1 cellular context compared by ENCODE assay signal in the genomic region with DNA sequence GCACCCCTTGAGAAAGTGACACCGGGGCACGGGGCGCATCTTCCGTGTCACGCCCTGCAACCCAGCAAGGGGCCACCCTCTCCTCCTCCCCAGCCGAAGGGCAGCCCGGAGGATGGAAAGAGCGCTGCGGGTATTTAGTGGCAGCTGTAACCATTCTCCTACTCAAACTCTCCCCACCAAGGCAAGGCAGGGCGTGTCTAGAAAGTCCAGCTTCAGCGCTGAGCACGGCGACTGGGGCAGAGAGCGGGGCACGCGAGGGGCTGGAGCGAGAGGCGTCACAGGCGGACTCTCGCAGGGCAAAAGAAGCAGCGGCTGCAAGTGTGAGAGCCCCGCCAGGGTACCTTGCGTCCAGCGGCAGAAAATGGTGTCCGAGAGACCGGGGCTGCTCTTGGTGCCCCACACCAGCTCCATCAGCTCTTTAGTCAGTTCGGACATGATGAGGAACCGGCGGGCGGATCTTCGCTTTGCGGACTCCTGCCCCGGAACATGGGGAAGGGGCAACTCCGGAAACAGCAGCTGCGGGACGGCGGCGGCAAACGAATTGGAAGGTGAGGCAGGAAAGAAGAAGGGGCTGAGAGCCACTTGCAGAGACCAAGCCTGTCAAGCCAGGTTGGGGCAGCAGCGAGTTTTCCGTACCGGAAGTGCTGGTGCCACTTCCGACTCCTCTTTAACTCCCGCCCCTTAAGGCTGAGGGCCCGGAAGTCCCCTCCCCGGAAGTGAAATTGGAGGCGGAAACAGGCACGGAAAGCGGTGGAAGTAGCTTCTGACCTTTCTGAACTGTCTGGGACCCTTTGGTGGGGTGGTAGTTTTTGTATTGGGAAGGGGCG.
A peak's percentile ranks its signal among the peaks of the same experiment; 100 is the strongest.
TF ChIP-seq lines count a peak whose summit lies in the region.

TSS of gene MINDY3 (minus strand) at position 643 of the 827 bp plus-strand sequence. CDS start at position 435, 208 bp downstream.

TF ChIP-seq in K562, 482 proteins besides CTCF, POLR2A, EP300 and RAD21 (continued from another document and continues in another):
- TF ChIP-seq ZNF639 (CRISPR knock-in tag; conservative IDR thresholded peaks at IDR 0.05 in 1 of 2, IDR thresholded peaks at IDR 0.05 in 1 of 2): 0 out of 4 replicates have a peak, but pooled peaks of 1 of the 2 experiments have one; percentile 46
- TF ChIP-seq SMAD4 (CRISPR knock-in tag; conservative IDR thresholded peaks at IDR 0.05): no peak
- TF ChIP-seq XRCC5 (IDR thresholded peaks at IDR 0.05; ENCODE audit: low read depth, low read length): 0 out of 2 replicates have a peak, but pooled peaks have one; percentile 22
- no peak for TF ChIP-seq ERF (CRISPR knock-in tag; IDR thresholded peaks at IDR 0.05)
- TF ChIP-seq JUNB (CRISPR knock-in tag; conservative IDR thresholded peaks at IDR 0.05): no peak
- TF ChIP-seq ID3 (CRISPR knock-in tag; IDR thresholded peaks at IDR 0.05): no peak
- no peak for TF ChIP-seq ID3 (tag; IDR thresholded peaks at IDR 0.05)
- TF ChIP-seq, protein P1, sequence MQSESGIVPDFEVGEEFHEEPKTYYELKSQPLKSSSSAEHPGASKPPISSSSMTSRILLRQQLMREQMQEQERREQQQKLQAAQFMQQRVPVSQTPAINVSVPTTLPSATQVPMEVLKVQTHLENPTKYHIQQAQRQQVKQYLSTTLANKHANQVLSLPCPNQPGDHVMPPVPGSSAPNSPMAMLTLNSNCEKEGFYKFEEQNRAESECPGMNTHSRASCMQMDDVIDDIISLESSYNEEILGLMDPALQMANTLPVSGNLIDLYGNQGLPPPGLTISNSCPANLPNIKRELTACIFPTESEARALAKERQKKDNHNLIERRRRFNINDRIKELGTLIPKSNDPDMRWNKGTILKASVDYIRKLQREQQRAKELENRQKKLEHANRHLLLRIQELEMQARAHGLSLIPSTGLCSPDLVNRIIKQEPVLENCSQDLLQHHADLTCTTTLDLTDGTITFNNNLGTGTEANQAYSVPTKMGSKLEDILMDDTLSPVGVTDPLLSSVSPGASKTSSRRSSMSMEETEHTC (IDR thresholded peaks at IDR 0.05): no peak
- TF ChIP-seq ZBTB11 (CRISPR knock-in tag; IDR thresholded peaks at IDR 0.05): peak in 2 of 3 experiments; percentile 45 to 76; a peak in 3 of 6 replicates
- peak; percentile 64 for TF ChIP-seq ASH1L (IDR thresholded peaks at IDR 0.05; ENCODE audit: borderline replicate concordance, low read depth, partially characterized antibody)
- TF ChIP-seq SP1 (CRISPR knock-in tag; IDR thresholded peaks at IDR 0.05): peak; percentile 49; the same call in 1 of the 2 replicates
- TF ChIP-seq ILK (tag; IDR thresholded peaks at IDR 0.05; ENCODE audit: borderline replicate concordance, low read depth): no peak
- TF ChIP-seq PML (IDR thresholded peaks at IDR 0.05; ENCODE audit: low read length): peak; percentile 24; the same call in 1 of the 2 replicates
- 0 out of 2 replicates have a peak, but pooled peaks have one; percentile 16 for TF ChIP-seq ZBTB1 (CRISPR knock-in tag; IDR thresholded peaks at IDR 0.05; ENCODE audit: borderline replicate concordance, low read depth)
- TF ChIP-seq, protein P2, sequence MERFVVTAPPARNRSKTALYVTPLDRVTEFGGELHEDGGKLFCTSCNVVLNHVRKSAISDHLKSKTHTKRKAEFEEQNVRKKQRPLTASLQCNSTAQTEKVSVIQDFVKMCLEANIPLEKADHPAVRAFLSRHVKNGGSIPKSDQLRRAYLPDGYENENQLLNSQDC (CRISPR knock-in tag; IDR thresholded peaks at IDR 0.05): no peak
- no peak for TF ChIP-seq TEAD4 (IDR thresholded peaks at IDR 0.05; ENCODE audit: low read length)
- TF ChIP-seq TEAD4 (CRISPR knock-in tag; IDR thresholded peaks at IDR 0.05; ENCODE audit: borderline replicate concordance): no peak
- TF ChIP-seq VEZF1 (CRISPR knock-in tag; IDR thresholded peaks at IDR 0.05): peak; percentile 73
- TF ChIP-seq ZNF274 (IDR thresholded peaks at IDR 0.05; ENCODE audit: borderline replicate concordance, low read depth, low read length): no peak
- TF ChIP-seq EHMT2 (IDR thresholded peaks at IDR 0.05): peak; percentile 92
- TF ChIP-seq YY1 (IDR thresholded peaks at IDR 0.05; ENCODE audit: borderline replicate concordance in 1 of 3, control insufficient read depth in 1 of 3, extremely low read depth in 1 of 3, insufficient read depth in 3 of 3, insufficient read length in 1 of 3, insufficient replicate concordance in 2 of 3, low read depth in 1 of 3, low read length in 2 of 3): peak in 1 of 3 experiments; percentile 21
- TF ChIP-seq STAT6 (CRISPR knock-in tag; IDR thresholded peaks at IDR 0.05): no peak
- TF ChIP-seq MAZ (CRISPR knock-in tag; conservative IDR thresholded peaks at IDR 0.05 in 1 of 2, IDR thresholded peaks at IDR 0.05 in 1 of 2): peak in 1 of 2 experiments; percentile 26; a peak in 1 of 4 replicates
- peak; percentile 92; the same call in 1 of the 2 replicates for TF ChIP-seq PHF8 (IDR thresholded peaks at IDR 0.05; ENCODE audit: borderline replicate concordance, low read length)
- peak; percentile 53 for TF ChIP-seq TAF1 (IDR thresholded peaks at IDR 0.05; ENCODE audit: control insufficient read depth, extremely low read depth, insufficient read depth, low read length, severe bottlenecking)
- TF ChIP-seq, protein P3, sequence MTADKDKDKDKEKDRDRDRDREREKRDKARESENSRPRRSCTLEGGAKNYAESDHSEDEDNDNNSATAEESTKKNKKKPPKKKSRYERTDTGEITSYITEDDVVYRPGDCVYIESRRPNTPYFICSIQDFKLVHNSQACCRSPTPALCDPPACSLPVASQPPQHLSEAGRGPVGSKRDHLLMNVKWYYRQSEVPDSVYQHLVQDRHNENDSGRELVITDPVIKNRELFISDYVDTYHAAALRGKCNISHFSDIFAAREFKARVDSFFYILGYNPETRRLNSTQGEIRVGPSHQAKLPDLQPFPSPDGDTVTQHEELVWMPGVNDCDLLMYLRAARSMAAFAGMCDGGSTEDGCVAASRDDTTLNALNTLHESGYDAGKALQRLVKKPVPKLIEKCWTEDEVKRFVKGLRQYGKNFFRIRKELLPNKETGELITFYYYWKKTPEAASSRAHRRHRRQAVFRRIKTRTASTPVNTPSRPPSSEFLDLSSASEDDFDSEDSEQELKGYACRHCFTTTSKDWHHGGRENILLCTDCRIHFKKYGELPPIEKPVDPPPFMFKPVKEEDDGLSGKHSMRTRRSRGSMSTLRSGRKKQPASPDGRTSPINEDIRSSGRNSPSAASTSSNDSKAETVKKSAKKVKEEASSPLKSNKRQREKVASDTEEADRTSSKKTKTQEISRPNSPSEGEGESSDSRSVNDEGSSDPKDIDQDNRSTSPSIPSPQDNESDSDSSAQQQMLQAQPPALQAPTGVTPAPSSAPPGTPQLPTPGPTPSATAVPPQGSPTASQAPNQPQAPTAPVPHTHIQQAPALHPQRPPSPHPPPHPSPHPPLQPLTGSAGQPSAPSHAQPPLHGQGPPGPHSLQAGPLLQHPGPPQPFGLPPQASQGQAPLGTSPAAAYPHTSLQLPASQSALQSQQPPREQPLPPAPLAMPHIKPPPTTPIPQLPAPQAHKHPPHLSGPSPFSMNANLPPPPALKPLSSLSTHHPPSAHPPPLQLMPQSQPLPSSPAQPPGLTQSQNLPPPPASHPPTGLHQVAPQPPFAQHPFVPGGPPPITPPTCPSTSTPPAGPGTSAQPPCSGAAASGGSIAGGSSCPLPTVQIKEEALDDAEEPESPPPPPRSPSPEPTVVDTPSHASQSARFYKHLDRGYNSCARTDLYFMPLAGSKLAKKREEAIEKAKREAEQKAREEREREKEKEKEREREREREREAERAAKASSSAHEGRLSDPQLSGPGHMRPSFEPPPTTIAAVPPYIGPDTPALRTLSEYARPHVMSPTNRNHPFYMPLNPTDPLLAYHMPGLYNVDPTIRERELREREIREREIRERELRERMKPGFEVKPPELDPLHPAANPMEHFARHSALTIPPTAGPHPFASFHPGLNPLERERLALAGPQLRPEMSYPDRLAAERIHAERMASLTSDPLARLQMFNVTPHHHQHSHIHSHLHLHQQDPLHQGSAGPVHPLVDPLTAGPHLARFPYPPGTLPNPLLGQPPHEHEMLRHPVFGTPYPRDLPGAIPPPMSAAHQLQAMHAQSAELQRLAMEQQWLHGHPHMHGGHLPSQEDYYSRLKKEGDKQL (CRISPR knock-in tag; IDR thresholded peaks at IDR 0.05; ENCODE audit: borderline replicate concordance): no peak
- 0 out of 2 replicates have a peak, but pooled peaks have one; percentile 8 for TF ChIP-seq NR1H2 (CRISPR knock-in tag; IDR thresholded peaks at IDR 0.05)
- peak; percentile 29 for TF ChIP-seq HMGN3 (IDR thresholded peaks at IDR 0.05; ENCODE audit: borderline replicate concordance, extremely low read depth, insufficient read length, low read depth, low read length)
- no peak for TF ChIP-seq ZNF146 (CRISPR knock-in tag; IDR thresholded peaks at IDR 0.05; ENCODE audit: unreplicated experiment)
- TF ChIP-seq ETV6 (IDR thresholded peaks at IDR 0.05; ENCODE audit: borderline replicate concordance in 1 of 2, low read depth in 2 of 2, low read length in 1 of 2): peak; percentile 97 to 98
- TF ChIP-seq ETV6 (CRISPR knock-in tag; IDR thresholded peaks at IDR 0.05; ENCODE audit: borderline replicate concordance): no peak
- peak; percentile 96 for TF ChIP-seq PHF20 (IDR thresholded peaks at IDR 0.05; ENCODE audit: partially characterized antibody)
- no peak for TF ChIP-seq SREBF1 (IDR thresholded peaks at IDR 0.05; ENCODE audit: borderline replicate concordance, low read depth, low read length)
- peak; percentile 34 for TF ChIP-seq SMAD1 (IDR thresholded peaks at IDR 0.05; ENCODE audit: low read depth, low read length, partially characterized antibody)
- TF ChIP-seq, protein P4, sequence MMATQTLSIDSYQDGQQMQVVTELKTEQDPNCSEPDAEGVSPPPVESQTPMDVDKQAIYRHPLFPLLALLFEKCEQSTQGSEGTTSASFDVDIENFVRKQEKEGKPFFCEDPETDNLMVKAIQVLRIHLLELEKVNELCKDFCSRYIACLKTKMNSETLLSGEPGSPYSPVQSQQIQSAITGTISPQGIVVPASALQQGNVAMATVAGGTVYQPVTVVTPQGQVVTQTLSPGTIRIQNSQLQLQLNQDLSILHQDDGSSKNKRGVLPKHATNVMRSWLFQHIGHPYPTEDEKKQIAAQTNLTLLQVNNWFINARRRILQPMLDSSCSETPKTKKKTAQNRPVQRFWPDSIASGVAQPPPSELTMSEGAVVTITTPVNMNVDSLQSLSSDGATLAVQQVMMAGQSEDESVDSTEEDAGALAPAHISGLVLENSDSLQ (IDR thresholded peaks at IDR 0.05): peak; percentile 27; the same call in 1 of the 2 replicates
